Comparison of ENCODE assay signal across 1 cellular context in the genomic region with DNA sequence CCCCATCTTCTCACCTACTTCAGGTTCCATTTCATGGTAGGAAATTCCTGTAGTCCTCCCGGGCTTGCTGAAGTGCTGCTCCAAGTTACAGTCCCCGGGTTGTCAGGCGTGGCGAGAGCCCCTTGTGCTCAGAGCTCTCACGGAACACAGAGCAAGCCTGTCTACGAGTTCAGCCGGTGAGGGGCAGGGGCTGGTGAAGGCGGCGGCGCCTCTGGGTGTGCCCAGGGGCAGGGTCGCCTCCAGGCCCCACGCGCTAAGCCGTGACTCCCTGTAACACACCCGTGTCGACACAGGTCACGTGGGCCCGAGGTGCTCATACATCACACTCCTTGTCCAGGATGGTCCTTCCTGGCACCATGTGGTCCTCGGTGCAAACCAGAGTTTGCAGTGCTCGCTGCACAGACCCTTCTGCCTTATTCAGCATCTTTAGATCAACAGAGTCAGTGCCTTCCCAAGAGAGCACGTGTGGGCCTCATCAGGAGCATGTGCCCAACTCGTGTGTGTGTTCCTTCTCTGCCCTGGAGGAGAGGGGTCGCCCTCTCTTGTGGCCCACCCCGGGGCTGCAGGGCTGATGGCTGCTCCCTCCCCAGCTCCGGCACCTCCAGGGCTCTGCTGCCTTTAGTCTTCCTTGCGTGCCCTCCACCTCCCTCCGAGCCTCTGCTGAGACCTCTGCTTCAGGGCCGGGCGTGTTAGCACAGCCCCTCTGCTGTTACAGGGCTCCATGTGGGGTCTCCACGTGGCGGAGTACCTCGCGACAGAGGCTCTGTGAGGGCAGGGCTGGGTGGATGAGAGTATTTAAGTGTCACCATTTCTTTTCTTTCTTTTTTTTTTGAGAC.
TF ChIP-seq lines count a peak whose summit lies in the region.

No MANE protein-coding gene starts in this region.

TF ChIP-seq in SK-N-SH, 30 proteins besides CTCF, POLR2A, EP300 and RAD21 (continued from another document):
- TF ChIP-seq USF2 (IDR thresholded peaks at IDR 0.05; ENCODE audit: borderline replicate concordance, low read depth, low read length): no peak
- no peak for TF ChIP-seq FOXJ3 (CRISPR knock-in tag; IDR thresholded peaks at IDR 0.05)
- no peak for TF ChIP-seq RFX5 (IDR thresholded peaks at IDR 0.05; ENCODE audit: low read length)
- no peak for TF ChIP-seq RCOR1 (IDR thresholded peaks at IDR 0.05; ENCODE audit: low read length)
- no peak for TF ChIP-seq JUND (IDR thresholded peaks at IDR 0.05)
- no peak for TF ChIP-seq POLR2AphosphoS5 (IDR thresholded peaks at IDR 0.05; ENCODE audit: low read depth, low read length)
- no peak for TF ChIP-seq FOXM1 (IDR thresholded peaks at IDR 0.05; ENCODE audit: low read depth)
- no peak for TF ChIP-seq TEAD4 (IDR thresholded peaks at IDR 0.05; ENCODE audit: borderline replicate concordance, insufficient read depth)
- TF ChIP-seq SIN3A (IDR thresholded peaks at IDR 0.05; ENCODE audit: borderline replicate concordance, low read depth, low read length): no peak
- TF ChIP-seq NFIC (IDR thresholded peaks at IDR 0.05; ENCODE audit: borderline replicate concordance): no peak
- TF ChIP-seq, protein P1, sequence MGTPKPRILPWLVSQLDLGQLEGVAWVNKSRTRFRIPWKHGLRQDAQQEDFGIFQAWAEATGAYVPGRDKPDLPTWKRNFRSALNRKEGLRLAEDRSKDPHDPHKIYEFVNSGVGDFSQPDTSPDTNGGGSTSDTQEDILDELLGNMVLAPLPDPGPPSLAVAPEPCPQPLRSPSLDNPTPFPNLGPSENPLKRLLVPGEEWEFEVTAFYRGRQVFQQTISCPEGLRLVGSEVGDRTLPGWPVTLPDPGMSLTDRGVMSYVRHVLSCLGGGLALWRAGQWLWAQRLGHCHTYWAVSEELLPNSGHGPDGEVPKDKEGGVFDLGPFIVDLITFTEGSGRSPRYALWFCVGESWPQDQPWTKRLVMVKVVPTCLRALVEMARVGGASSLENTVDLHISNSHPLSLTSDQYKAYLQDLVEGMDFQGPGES (IDR thresholded peaks at IDR 0.05; ENCODE audit: low read depth, low read length): no peak
- no peak for TF ChIP-seq EZH2phosphoT487 (IDR thresholded peaks at IDR 0.05; ENCODE audit: borderline replicate concordance, low read depth)
- no peak for TF ChIP-seq TAF1 (IDR thresholded peaks at IDR 0.05; ENCODE audit: borderline replicate concordance, low read depth, low read length)
- no peak for TF ChIP-seq YY1 (IDR thresholded peaks at IDR 0.05; ENCODE audit: low read depth)
- TF ChIP-seq REST (IDR thresholded peaks at IDR 0.05; ENCODE audit: low read depth, low read length): no peak
- TF ChIP-seq ZBTB33 (IDR thresholded peaks at IDR 0.05; ENCODE audit: borderline replicate concordance, low read depth): no peak
